In genomic region chr22:21839765-21840140, GRCh38 we compare ENCODE assay signal across 16 cellular contexts. TPM values are rescaled to one million over a fixed set of nuclear protein-coding genes. Genes with fewer than 3 reads are reported as not detected.
A peak's percentile ranks its signal among the peaks of the same experiment; 100 is the strongest.
DNase-seq lines count a peak whose midpoint lies in the region; ATAC-seq, FAIRE-seq and TF ChIP-seq lines count a peak whose summit lies in the region.
"Had no signal": no experiment of that assay in that cellular context is flagged by ENCODE, and none has a peak within 500 bp of the region (broad histone marks: within the 10 kb centered on the region; RNA-seq: fewer than 3 reads in every experiment).

No MANE protein-coding gene starts in this region.

- no peak overlapping the region for H3K18ac ChIP-seq in trophoblast cell (ENCODE audit: low read length)

- FAIRE-seq in RCC 7860 (lab: Jason Lieb, UNC), result no peak
- FAIRE-seq: A549, H1, HTR-8/SVneo had no signal

- H3K27ac ChIP-seq in HEK293 (ENCODE audit: extremely low read depth, low read depth, low read length), result no peak overlapping the region
- H3K27ac ChIP-seq in trophoblast cell (ENCODE audit: low read depth, low read length), result no peak overlapping the region
- H3K27ac ChIP-seq: A549 had no signal

- H3K4me1 ChIP-seq in HEK293 (ENCODE audit: control insufficient read depth, insufficient read depth, low read length), result peaks cover 13% of the 10 kb centered on the region
- H3K4me1 ChIP-seq in trophoblast cell (ENCODE audit: control insufficient read depth in 1 of 2, insufficient read depth in 2 of 2, low read length in 2 of 2), result peaks cover 4 to 7% of the 10 kb centered on the region in 2 experiments

- no peak for ATAC-seq in activated T-helper 17 cell treated with anti-CD3 and anti-CD28 coated beads, Interleukin-2, amount 50 U/mL, for 72 hours (replicated peaks)
- no peak for ATAC-seq in memory B cell (ENCODE audit: low read depth)
- ATAC-seq: A549; CD8-positive, alpha-beta T cell had no signal

- H3K9ac ChIP-seq in trophoblast cell (ENCODE audit: low read length), result no peak overlapping the region

- no peak overlapping the region for H2BK12ac ChIP-seq in trophoblast cell (ENCODE audit: low read length)

- peaks cover 9% of the 10 kb centered on the region for H3K79me2 ChIP-seq in trophoblast cell (ENCODE audit: control insufficient read depth, insufficient read depth, low read length, poor library complexity)

- H3K4me2 ChIP-seq in trophoblast cell (ENCODE audit: low read length), result no peak overlapping the region
- H3K4me2 ChIP-seq: A549 had no signal

- no peak overlapping the region for H4K91ac ChIP-seq in trophoblast cell (ENCODE audit: low read depth, low read length)

- H3K36me3 Mint-ChIP-seq in activated T-helper 17 cell treated with anti-CD3 and anti-CD28 coated beads, Interleukin-2, amount 50 U/mL, for 72 hours (ENCODE audit: low read depth), result no peaks in the 10 kb centered on the region
- peaks cover 9% of the 10 kb centered on the region for H3K36me3 Mint-ChIP-seq in memory B cell

- peak overlapping the region; percentile 29 for H3K4ac ChIP-seq in trophoblast cell (ENCODE audit: low read depth, low read length)

- DNase-seq in memory B cell (ENCODE audit: low spot score in 2 of 2), result no peak
- DNase-seq in trophoblast cell, result no peak
- no peak for DNase-seq in RCC 7860 (ENCODE audit: low spot score)
- no peak for DNase-seq in NCI-H1436 treated with DMSO at 0.1 percent for 48 hours (lab: John Stamatoyannopoulos, UW)
- DNase-seq in NCI-H748 treated with DMSO at 0.1 percent for 48 hours (lab: John Stamatoyannopoulos, UW), result no peak
- DNase-seq: Caco-2; CD8-positive, alpha-beta T cell; DND-41; GDM1; HCEC 1CT had no signal

- no peak overlapping the region for H3K4me3 Mint-ChIP-seq in activated T-helper 17 cell treated with anti-CD3 and anti-CD28 coated beads, Interleukin-2, amount 50 U/mL, for 72 hours
- no peak overlapping the region for H3K4me3 Mint-ChIP-seq in memory B cell
- H3K4me3 Mint-ChIP-seq: CD14-positive monocyte; CD8-positive, alpha-beta T cell had no signal

- WGBS in trophoblast cell (ENCODE audit: extremely low coverage, insufficient coverage, insufficient read length), result no CpG with 5 or more reads among the region's 1 CpG

- no peak overlapping the region for H2AFZ ChIP-seq in trophoblast cell (ENCODE audit: insufficient read depth, low read length, poor library complexity)

- peaks cover 33% of the 10 kb centered on the region for H3K4me1 Mint-ChIP-seq in activated T-helper 17 cell treated with anti-CD3 and anti-CD28 coated beads, Interleukin-2, amount 50 U/mL, for 72 hours
- H3K4me1 Mint-ChIP-seq in memory B cell, result peaks cover 40% of the 10 kb centered on the region

- no peak overlapping the region for H2BK120ac ChIP-seq in trophoblast cell (ENCODE audit: insufficient read depth, low read length, poor library complexity)

- no peak overlapping the region for H4K12ac ChIP-seq in trophoblast cell (ENCODE audit: low read depth, low read length)

- H4K8ac ChIP-seq in trophoblast cell (ENCODE audit: low read depth, low read length), result no peak overlapping the region

- no peak overlapping the region for H2BK5ac ChIP-seq in trophoblast cell (ENCODE audit: low read depth, low read length, poor library complexity)

- H3K14ac ChIP-seq in trophoblast cell (ENCODE audit: low read length), result no peak overlapping the region

- peak overlapping the region; percentile 37 for H3K27ac Mint-ChIP-seq in activated T-helper 17 cell treated with anti-CD3 and anti-CD28 coated beads, Interleukin-2, amount 50 U/mL, for 72 hours
- H3K27ac Mint-ChIP-seq in memory B cell, result peak overlapping the region; percentile 90
- H3K27ac Mint-ChIP-seq: CD8-positive, alpha-beta T cell had no signal

- POLR2A ChIA-PET in HEK293 (lab: Yijun Ruan, JAX), result no interaction called here

- no peak overlapping the region for H2AK5ac ChIP-seq in trophoblast cell (ENCODE audit: low read length)

- H3K27me3 Mint-ChIP-seq in activated T-helper 17 cell treated with anti-CD3 and anti-CD28 coated beads, Interleukin-2, amount 50 U/mL, for 72 hours, result no peaks in the 10 kb centered on the region
- no peaks in the 10 kb centered on the region for H3K27me3 Mint-ChIP-seq in memory B cell

- H3K9me3 ChIP-seq in HEK293 (ENCODE audit: control insufficient read depth, insufficient read depth, low read depth, low read length) (no peaks in the 10 kb centered on the region), trophoblast cell (ENCODE audit: insufficient read depth, low read depth, low read length) (no peaks in the 10 kb centered on the region)
- H3K9me3 ChIP-seq: A549, Caco-2 had no signal

- no peaks in the 10 kb centered on the region for H3K27me3 ChIP-seq in trophoblast cell (ENCODE audit: insufficient read depth, low read length)

- no peaks in the 10 kb centered on the region for H3K9me3 Mint-ChIP-seq in activated T-helper 17 cell treated with anti-CD3 and anti-CD28 coated beads, Interleukin-2, amount 50 U/mL, for 72 hours
- peaks cover 2% of the 10 kb centered on the region for H3K9me3 Mint-ChIP-seq in memory B cell
- H3K9me3 Mint-ChIP-seq: CD14-positive monocyte; CD8-positive, alpha-beta T cell had no signal

- H3K79me1 ChIP-seq in trophoblast cell (ENCODE audit: low read length), result peaks cover 9% of the 10 kb centered on the region

- TF ChIP-seq CTCF in HEK293 (tag by site-specific recombination; IDR thresholded peaks at IDR 0.05), result no peak

- H3K4me3 ChIP-seq in HEK293 (ENCODE audit: low read depth, low read length), result no peak overlapping the region
- no peak overlapping the region for H3K4me3 ChIP-seq in trophoblast cell (ENCODE audit: low read depth, low read length)
- H3K4me3 ChIP-seq: A549 had no signal

- CTCF ChIA-PET in HEK293 (lab: Yijun Ruan, JAX), result interaction anchor here (1.6 kb wide), 1 partner anchor 9 kb away, joined by 4 read pairs; no protein-coding TSS in a partner anchor

- H3K36me3 ChIP-seq in HEK293 (ENCODE audit: control insufficient read depth in 2 of 2, insufficient read depth in 1 of 2, low read length in 2 of 2) (no peaks in the 10 kb centered on the region), trophoblast cell (ENCODE audit: control insufficient read depth in 1 of 2, insufficient read depth in 2 of 2, low read length in 2 of 2) (no peaks in the 10 kb centered on the region)

- H3K23ac ChIP-seq in trophoblast cell (ENCODE audit: low read length), result no peak overlapping the region

TF ChIP-seq in HEK293, 187 proteins besides CTCF, POLR2A, EP300 and RAD21:
- no peak for TF ChIP-seq ZNF629 (tag by site-specific recombination; IDR thresholded peaks at IDR 0.05)
- TF ChIP-seq ZBTB20 (tag by site-specific recombination; IDR thresholded peaks at IDR 0.05), result no peak
- peak; percentile 97 for TF ChIP-seq ZNF146 (tag by site-specific recombination; IDR thresholded peaks at IDR 0.05)
- peak; percentile 75; the same call in 1 of the 2 replicates for TF ChIP-seq ZNF580 (tag by site-specific recombination; IDR thresholded peaks at IDR 0.05)
- 0 out of 2 replicates have a peak, but pooled peaks have one; percentile 13 for TF ChIP-seq ZNF10 (tag by site-specific recombination; IDR thresholded peaks at IDR 0.05)
TF ChIP-seq in HEK293: peak in this region for 3.

RNA-seq across cellular contexts. Expression of gene MAPK1, which starts 27.7 kb away (rescaled TPM):
- total RNA-seq in activated T-helper 17 cell treated with anti-CD3 and anti-CD28 coated beads, Interleukin-2, amount 50 U/mL, for 72 hours, result 10 to 100 TPM; 48.6 to 70.7 TPM
- 42.9 and 43.3 TPM in 2 replicates for polyA plus RNA-seq in trophoblast cell (2013)
